In genomic region chr1:26408604-26409003, GRCh38 we compare ENCODE assay signal across 10 cellular contexts. TPM values are rescaled to one million over a fixed set of nuclear protein-coding genes. Genes with fewer than 3 reads are reported as not detected.
DNase-seq lines count a peak whose midpoint lies in the region; ATAC-seq, FAIRE-seq and TF ChIP-seq lines count a peak whose summit lies in the region.
"Had no signal": no experiment of that assay in that cellular context is flagged by ENCODE, and none has a peak within 500 bp of the region (broad histone marks: within the 10 kb centered on the region; RNA-seq: fewer than 3 reads in every experiment).

No MANE protein-coding gene starts in this region.

- no peak for TF ChIP-seq CTCF in mammary epithelial cell (conservative IDR thresholded peaks at IDR 0.05 in 1 of 2, IDR thresholded peaks at IDR 0.05 in 1 of 2; ENCODE audit: extremely low read depth in 1 of 2, insufficient read depth in 1 of 2, low read depth in 1 of 2, low read length in 2 of 2)
- TF ChIP-seq CTCF in keratinocyte (optimal IDR thresholded peaks at IDR 0.05 in 1 of 3, IDR thresholded peaks at IDR 0.05 in 1 of 3, conservative IDR thresholded peaks at IDR 0.05 in 1 of 3; ENCODE audit: extremely low read depth in 1 of 3, insufficient read depth in 2 of 3, low read length in 3 of 3), result no peak

- ATAC-seq in GM18519 (IDR thresholded peaks at IDR 0.05; ENCODE audit: low FRiP score, unreplicated experiment) (no peak), GM21529 (IDR thresholded peaks at IDR 0.05; ENCODE audit: unreplicated experiment) (no peak)

- intact Hi-C loops in mammary epithelial cell (cut with micrococcal nuclease), result no loop called here

- H3K4me1 ChIP-seq in mammary epithelial cell (ENCODE audit: insufficient read depth, low read length), result peaks cover 4% of the 10 kb centered on the region
- no peaks in the 10 kb centered on the region for H3K4me1 ChIP-seq in keratinocyte (ENCODE audit: control insufficient read depth, extremely low read depth, insufficient read depth, low read length)
- H3K4me1 ChIP-seq: BLaER1 had no signal

- DNase-seq in activated gamma-delta T cell treated with Interleukin-2 at 50 U/mL for 16 hours (peak; percentile 73), activated gamma-delta T cell (lab: John Stamatoyannopoulos, UW) (no peak), mammary epithelial cell (peak; percentile 65), keratinocyte (ENCODE audit: low read depth, low spot score) (no peak)
- peak; percentile 33 to 61 (median 48) for DNase-seq in activated CD4-positive, CD25-positive, alpha-beta regulatory T cell (lab: John Stamatoyannopoulos, UW)
- DNase-seq in stimulated activated CD4-positive, alpha-beta T cell treated with anti-CD3 and anti-CD28 coated beads, Interleukin-1b, Interleukin-23, amount 100 ng/mL, for 4 hours (ENCODE audit: low read depth in 2 of 2), result peak; percentile 70 to 74

- no peak overlapping the region for H3K4me3 ChIP-seq in mammary epithelial cell (replicated peaks in 1 of 3; ENCODE audit: insufficient read depth in 1 of 3, low read depth in 2 of 3, low read length in 3 of 3)
- H3K4me3 ChIP-seq in keratinocyte (ENCODE audit: control insufficient read depth in 2 of 3, extremely low read depth in 1 of 3, insufficient read depth in 2 of 3, low read depth in 1 of 3, low read length in 3 of 3), result no peak overlapping the region
- H3K4me3 ChIP-seq: BLaER1 had no signal

- 5% methylated on average over 12 of the region's 12 CpGs for WGBS in mammary epithelial cell (ENCODE audit: low coverage, missing lambda C conversion rate)

- H2AFZ ChIP-seq in mammary epithelial cell (ENCODE audit: low read depth, low read length), result no peak overlapping the region
- H2AFZ ChIP-seq in keratinocyte (ENCODE audit: control insufficient read depth, low read length), result no peak overlapping the region

- in situ Hi-C loops in mammary epithelial cell (cut with MboI; ENCODE audit: low sequenced_read_pairs in 2 of 2), result no loop called here

- no peak overlapping the region for H3K4me2 ChIP-seq in mammary epithelial cell (ENCODE audit: insufficient read depth, low read depth, low read length)
- H3K4me2 ChIP-seq in keratinocyte (ENCODE audit: control insufficient read depth, extremely low read depth, insufficient read depth, low read depth, low read length), result no peak overlapping the region
- H3K4me2 ChIP-seq: BLaER1 had no signal

- H3K79me2 ChIP-seq in mammary epithelial cell (ENCODE audit: insufficient read depth, low read length) (no peaks in the 10 kb centered on the region), keratinocyte (ENCODE audit: control insufficient read depth, insufficient read depth, low read length) (no peaks in the 10 kb centered on the region)

- H3K36me3 ChIP-seq in mammary epithelial cell (ENCODE audit: insufficient read depth, low read length) (no peaks in the 10 kb centered on the region), keratinocyte (ENCODE audit: control insufficient read depth in 2 of 2, extremely low read depth in 1 of 2, insufficient read depth in 2 of 2, low read length in 2 of 2) (no peaks in the 10 kb centered on the region)
- H3K36me3 ChIP-seq: BLaER1 had no signal

- H3K9ac ChIP-seq in mammary epithelial cell (ENCODE audit: insufficient read depth, low read length), result no peak overlapping the region
- H3K9ac ChIP-seq in keratinocyte (ENCODE audit: control insufficient read depth, extremely low read depth, insufficient read depth, low read length), result no peak overlapping the region
- H3K9ac ChIP-seq: BLaER1 had no signal

- H3K27ac ChIP-seq in mammary epithelial cell (ENCODE audit: insufficient read depth, low read depth, low read length) (no peak overlapping the region), keratinocyte (ENCODE audit: control insufficient read depth, insufficient read depth, low read length) (no peak overlapping the region)
- H3K27ac ChIP-seq: BLaER1 had no signal

- BruUV-seq in mammary epithelial cell (replicated peaks; lab: Mats Ljungman, UMichigan), result no TSS peak

- no peaks in the 10 kb centered on the region for H4K20me1 ChIP-seq in mammary epithelial cell (ENCODE audit: insufficient read depth, low read length)
- H4K20me1 ChIP-seq in keratinocyte (ENCODE audit: control insufficient read depth, extremely low read depth, insufficient read depth, low read length), result peaks cover 6% of the 10 kb centered on the region

- H3K9me3 ChIP-seq in mammary epithelial cell (replicated peaks; ENCODE audit: insufficient read depth, low read length) (no peaks in the 10 kb centered on the region), keratinocyte (ENCODE audit: control insufficient read depth, low read depth, low read length) (no peaks in the 10 kb centered on the region)

- dilution Hi-C loops in mammary epithelial cell (cut with HindIII; ENCODE audit: low sequenced_read_pairs) (no loop called here), keratinocyte (cut with MboI; ENCODE audit: extremely low pct_ligation_motif_present, low sequenced_read_pairs) (no loop called here)

- H3K9me1 ChIP-seq in keratinocyte (ENCODE audit: control insufficient read depth, extremely low read depth, insufficient read depth, low read length), result no peaks in the 10 kb centered on the region

- FAIRE-seq in keratinocyte (lab: Jason Lieb, UNC), result peak; percentile 79

- CTCF ChIA-PET in mammary epithelial cell (lab: Charles Lee; ENCODE audit: low non-redundant PET), result no interaction called here

- peaks cover 37% of the 10 kb centered on the region for H3K27me3 ChIP-seq in mammary epithelial cell (ENCODE audit: insufficient read depth, low read length)
- peaks cover 51% of the 10 kb centered on the region for H3K27me3 ChIP-seq in keratinocyte (ENCODE audit: control insufficient read depth, extremely low read depth, insufficient read depth, low read length)

RNA-seq across cellular contexts. Expression of gene LIN28A, which starts 2.0 kb away (rescaled TPM):
- total RNA-seq in mammary epithelial cell, result not detected
- polyA plus RNA-seq in mammary epithelial cell, result 0.02 TPM
- not detected for polyA minus RNA-seq in mammary epithelial cell
- 0.03 TPM in 1 of 3 replicates, not detected in the others for polyA plus RNA-seq in keratinocyte
- polyA plus RNA-seq in keratinocyte (2011; ENCODE audit: low read depth), result not detected
- not detected in 2 replicates for polyA plus RNA-seq in keratinocyte (2011; cell fraction: cytosol; rRNA removed)
- not detected in 2 replicates for polyA plus RNA-seq in keratinocyte (2011; cell fraction: nucleus; rRNA removed)
- polyA plus RNA-seq in keratinocyte (2012; ENCODE audit: low replicate concordance), result not detected in 2 replicates
- 0.16 to 0.22 TPM in 2 of 3 replicates, not detected in the other for polyA minus RNA-seq in keratinocyte
- polyA minus RNA-seq in keratinocyte (2011; cell fraction: cytosol; rRNA and poly(A)+ RNA removed), result not detected
- not detected in 2 replicates for polyA minus RNA-seq in keratinocyte (2011; cell fraction: nucleus; rRNA and poly(A)+ RNA removed)
- total RNA-seq: kidney epithelial cell had no signal

RNA-seq across cellular contexts. Expression of gene DHDDS, which starts 23.5 kb away (rescaled TPM):
- 10 to 100 TPM; 54.3 to 56.7 TPM for total RNA-seq in mammary epithelial cell
- polyA plus RNA-seq in mammary epithelial cell (47.4 TPM), keratinocyte (39.5 to 56.5 TPM (median 41.2 TPM) in 3 replicates)
- polyA minus RNA-seq in mammary epithelial cell (36.8 TPM), keratinocyte (33.5 to 46.8 TPM (median 39.8 TPM) in 3 replicates)
- 37.9 TPM for polyA plus RNA-seq in keratinocyte (2011; ENCODE audit: low read depth)
- 31.3 and 36.1 TPM in 2 replicates for polyA plus RNA-seq in keratinocyte (2011; cell fraction: cytosol; rRNA removed)
- polyA plus RNA-seq in keratinocyte (2011; cell fraction: nucleus; rRNA removed), result 74.9 and 81.9 TPM in 2 replicates
- 28.7 and 41.6 TPM in 2 replicates for polyA plus RNA-seq in keratinocyte (2012; ENCODE audit: low replicate concordance)
- polyA minus RNA-seq in keratinocyte (2011; cell fraction: cytosol; rRNA and poly(A)+ RNA removed), result 33.0 TPM
- 27.5 and 48.2 TPM in 2 replicates for polyA minus RNA-seq in keratinocyte (2011; cell fraction: nucleus; rRNA and poly(A)+ RNA removed)

RNA-seq across cellular contexts. Expression of gene ZNF683, which starts 36.1 kb away (rescaled TPM):
- not detected for total RNA-seq in mammary epithelial cell
- not detected for polyA plus RNA-seq in mammary epithelial cell
- polyA minus RNA-seq in mammary epithelial cell, result not detected
- not detected in 3 replicates for polyA plus RNA-seq in keratinocyte
- polyA plus RNA-seq in keratinocyte (2011; ENCODE audit: low read depth), result not detected
- not detected in 2 replicates for polyA plus RNA-seq in keratinocyte (2011; cell fraction: cytosol; rRNA removed)
- polyA plus RNA-seq in keratinocyte (2011; cell fraction: nucleus; rRNA removed), result not detected in 2 replicates
- polyA plus RNA-seq in keratinocyte (2012; ENCODE audit: low replicate concordance), result not detected in 2 replicates
- polyA minus RNA-seq in keratinocyte, result not detected in 3 replicates
- not detected for polyA minus RNA-seq in keratinocyte (2011; cell fraction: cytosol; rRNA and poly(A)+ RNA removed)
- not detected in 2 replicates for polyA minus RNA-seq in keratinocyte (2011; cell fraction: nucleus; rRNA and poly(A)+ RNA removed)
- total RNA-seq: kidney epithelial cell had no signal

RNA-seq across cellular contexts. Expression of gene CRYBG2, which starts 54.7 kb away (rescaled TPM):
- total RNA-seq in mammary epithelial cell, result 10 to 100 TPM in 1 of 2 donors, 1 to 10 TPM in 1; 2.2 to 11.0 TPM
- 4.5 TPM for polyA plus RNA-seq in mammary epithelial cell
- 26.9 TPM for polyA minus RNA-seq in mammary epithelial cell
- 6.0 to 15.5 TPM (median 7.9 TPM) in 3 replicates for polyA plus RNA-seq in keratinocyte
- 27.9 TPM for polyA plus RNA-seq in keratinocyte (2011; ENCODE audit: low read depth)
- polyA plus RNA-seq in keratinocyte (2011; cell fraction: cytosol; rRNA removed), result 3.1 and 7.3 TPM in 2 replicates
- 28.6 and 33.8 TPM in 2 replicates for polyA plus RNA-seq in keratinocyte (2011; cell fraction: nucleus; rRNA removed)
- 12.0 and 50.5 TPM in 2 replicates for polyA plus RNA-seq in keratinocyte (2012; ENCODE audit: low replicate concordance)
- 11.2 to 30.9 TPM (median 17.2 TPM) in 3 replicates for polyA minus RNA-seq in keratinocyte
- 20.1 TPM for polyA minus RNA-seq in keratinocyte (2011; cell fraction: cytosol; rRNA and poly(A)+ RNA removed)
- polyA minus RNA-seq in keratinocyte (2011; cell fraction: nucleus; rRNA and poly(A)+ RNA removed), result 27.2 and 40.2 TPM in 2 replicates

Comparison
In these comparisons a context has a peak if more than half of its experiments do, and no peak if none do; other contexts are left out.
1. DNase-seq: peak in activated gamma-delta T cell treated with Interleukin-2 at 50 U/mL for 16 hours (single experiment), activated CD4-positive, CD25-positive, alpha-beta regulatory T cell (4 of 4), mammary epithelial cell (single experiment) and stimulated activated CD4-positive, alpha-beta T cell treated with anti-CD3 and anti-CD28 coated beads, Interleukin-1b, Interleukin-23, amount 100 ng/mL, for 4 hours (2 of 2); none in activated gamma-delta T cell (single experiment) and keratinocyte (single experiment).